24 cellular contexts compared by ENCODE assay signal in the genomic region with DNA sequence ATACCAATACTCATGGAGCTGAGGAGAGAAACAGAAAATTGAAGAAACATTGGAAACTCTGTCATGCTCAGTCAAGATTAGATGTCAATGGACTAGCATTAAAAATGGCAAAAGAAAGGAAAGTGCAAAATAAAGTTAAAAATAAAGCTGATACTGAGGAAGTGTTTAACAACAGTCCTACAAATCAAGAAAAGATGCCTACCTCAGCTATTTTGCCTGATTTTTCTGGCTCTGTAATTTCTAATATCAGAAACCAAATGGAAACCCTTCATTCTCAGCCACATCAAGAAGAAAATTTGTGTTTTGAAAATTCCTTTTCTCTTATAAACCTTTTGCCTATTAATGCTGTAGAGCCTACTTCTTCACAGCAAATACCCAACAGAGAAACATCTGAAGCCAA. TPM values are rescaled to one million over a fixed set of nuclear protein-coding genes. Genes with fewer than 3 reads are reported as not detected.
DNase-seq lines count a peak whose midpoint lies in the region; ATAC-seq, FAIRE-seq and TF ChIP-seq lines count a peak whose summit lies in the region.
"Had no signal": no experiment of that assay in that cellular context is flagged by ENCODE, and none has a peak within 500 bp of the region (broad histone marks: within the 10 kb centered on the region; RNA-seq: fewer than 3 reads in every experiment).

No MANE protein-coding gene starts in this region.

- H3K4me1 ChIP-seq in HepG2 (ENCODE audit: insufficient read depth, low read length), result no peaks in the 10 kb centered on the region
- no peaks in the 10 kb centered on the region for H3K4me1 ChIP-seq in right lobe of liver
- no peaks in the 10 kb centered on the region for H3K4me1 ChIP-seq in IMR-90 (ENCODE audit: control insufficient read depth, insufficient read depth, low read length)
- H3K4me1 ChIP-seq in PC-9 (replicated peaks; ENCODE audit: insufficient read depth), result no peaks in the 10 kb centered on the region
- H3K4me1 ChIP-seq: BE2C, BLaER1 had no signal

- no peak for FAIRE-seq in HepG2 (lab: Jason Lieb, UNC)
- FAIRE-seq: GM12878, GM12892, GM19239 had no signal

- H3K4me2 ChIP-seq in HepG2 (ENCODE audit: low read depth, low read length) (no peak overlapping the region), IMR-90 (ENCODE audit: low read depth, low read length) (no peak overlapping the region), PC-9 (no peak overlapping the region)
- H3K4me2 ChIP-seq: BLaER1 had no signal

- no peaks in the 10 kb centered on the region for H3K9me1 ChIP-seq in IMR-90 (ENCODE audit: insufficient read depth, low read length)

- CTCF ChIA-PET in HepG2 (lab: Yijun Ruan, JAX; ENCODE audit: low intra/inter-chr PET ratio, low total read pairs) (no interaction called here), IMR-90 (lab: Yijun Ruan, JAX) (no interaction called here), PC-9 (lab: Charles Lee) (no interaction called here)

- no peak overlapping the region for H2BK120ac ChIP-seq in IMR-90 (ENCODE audit: low read depth, low read length)

- in situ Hi-C loops in HepG2 (cut with HindIII; ENCODE audit: extremely low pct_ligation_motif_present, low pct_unique_long_range_greater_than_20kb), result no loop called here
- in situ Hi-C loops in IMR-90 (cut with MboI; ENCODE audit: low sequenced_read_pairs), result no loop called here

- dilution Hi-C loops in IMR-90 (cut with HindIII; ENCODE audit: low sequenced_read_pairs, unreplicated experiment), result no loop called here

- H4K20me1 ChIP-seq in HepG2 (ENCODE audit: insufficient read depth, low read length), result no peaks in the 10 kb centered on the region
- H4K20me1 ChIP-seq in IMR-90 (ENCODE audit: insufficient read depth, low read length), result no peaks in the 10 kb centered on the region
- H4K20me1 ChIP-seq in PC-9 (ENCODE audit: insufficient read depth), result no peaks in the 10 kb centered on the region
- H4K20me1 ChIP-seq: BLaER1 had no signal

- no peaks in the 10 kb centered on the region for H3K79me1 ChIP-seq in IMR-90 (ENCODE audit: low read depth in 1 of 2, low read length in 2 of 2)

- TF ChIP-seq POLR2A in HepG2 (IDR thresholded peaks at IDR 0.05; ENCODE audit: insufficient read depth in 1 of 2, low read depth in 2 of 2, low read length in 2 of 2) (no peak), right lobe of liver (IDR thresholded peaks at IDR 0.05) (no peak), IMR-90 (IDR thresholded peaks at IDR 0.05; ENCODE audit: low read depth, low read length) (no peak)

- no peak overlapping the region for H2AK5ac ChIP-seq in IMR-90 (ENCODE audit: low read depth, low read length)

- H3K79me2 ChIP-seq in HepG2 (ENCODE audit: insufficient read depth, low read length), result no peaks in the 10 kb centered on the region
- no peaks in the 10 kb centered on the region for H3K79me2 ChIP-seq in PC-9 (ENCODE audit: low read depth)

- H3K9me2 ChIP-seq in PC-9 (ENCODE audit: insufficient read depth), result no peaks in the 10 kb centered on the region

- no peak overlapping the region for H3K23ac ChIP-seq in IMR-90 (ENCODE audit: low read depth, low read length)

- H2AFZ ChIP-seq in HepG2 (ENCODE audit: low read length) (no peak overlapping the region), IMR-90 (replicated peaks; ENCODE audit: low read length, poor library complexity) (no peak overlapping the region), PC-9 (no peak overlapping the region)

- ATAC-seq in HepG2, result no peak
- ATAC-seq in right lobe of liver, result no peak
- ATAC-seq in IMR-90 (ENCODE audit: low read depth), result no peak
- no peak for ATAC-seq in HG03457 (IDR thresholded peaks at IDR 0.05; ENCODE audit: unreplicated experiment)
- ATAC-seq: GM12878 had no signal

- intact Hi-C loops in HepG2 (cut with micrococcal nuclease; ENCODE audit: unreplicated experiment), result no loop called here
- intact Hi-C loops in right lobe of liver (cut with DNase I), result no loop called here
- intact Hi-C loops in IMR-90 (cut with micrococcal nuclease), result no loop called here
- intact Hi-C loops in PC-9 (cut with micrococcal nuclease; ENCODE audit: unreplicated experiment), result no loop called here

- H3K9ac ChIP-seq in HepG2 (ENCODE audit: insufficient read depth, low read depth, low read length) (no peak overlapping the region), IMR-90 (ENCODE audit: low read depth, low read length) (no peak overlapping the region)
- H3K9ac ChIP-seq: BLaER1 had no signal

- no peak overlapping the region for H3K56ac ChIP-seq in IMR-90 (ENCODE audit: extremely low read depth, insufficient read depth, low read length)

- no peak for TF ChIP-seq CTCF in HepG2 (CRISPR knock-in tag; IDR thresholded peaks at IDR 0.05)
- no peak for TF ChIP-seq CTCF in right lobe of liver (IDR thresholded peaks at IDR 0.05)
- TF ChIP-seq CTCF in IMR-90 (conservative IDR thresholded peaks at IDR 0.05; ENCODE audit: low read depth, low read length), result no peak
- no peak for TF ChIP-seq CTCF in PC-9 (conservative IDR thresholded peaks at IDR 0.05)

- no peak overlapping the region for H2BK5ac ChIP-seq in IMR-90 (ENCODE audit: low read depth, low read length, poor library complexity, severe bottlenecking)

- H3K36me3 ChIP-seq in HepG2 (replicated peaks in 1 of 2; ENCODE audit: control insufficient read depth in 1 of 2, insufficient read depth in 2 of 2, low read length in 2 of 2), result no peaks in the 10 kb centered on the region; a peak in 1 of 5 replicates
- H3K36me3 ChIP-seq in right lobe of liver, result peaks cover 0 to 3% (median 0%) of the 10 kb centered on the region in 4 donors
- H3K36me3 ChIP-seq in IMR-90 (ENCODE audit: control insufficient read depth, insufficient read depth, low read length), result no peaks in the 10 kb centered on the region
- no peaks in the 10 kb centered on the region for H3K36me3 ChIP-seq in PC-9 (ENCODE audit: low read depth)
- H3K36me3 ChIP-seq: BE2C, BLaER1 had no signal

- BruUV-seq in HepG2 (replicated peaks; lab: Mats Ljungman, UMichigan) (no TSS peak), IMR-90 (replicated peaks; lab: Mats Ljungman, UMichigan) (no TSS peak), PC-9 (replicated peaks; lab: Mats Ljungman, UMichigan) (no TSS peak)

- no peak overlapping the region for H2AK9ac ChIP-seq in IMR-90 (replicated peaks; ENCODE audit: low read depth, low read length, poor library complexity)

- DNase-seq in HepG2 (ENCODE audit: low spot score), result no peak
- DNase-seq in right lobe of liver, result no peak
- DNase-seq in IMR-90, result no peak
- no peak for DNase-seq in PC-9
- DNase-seq: ACHN; BE2C; C1 segment of cervical spinal cord; CD4-positive, alpha-beta memory T cell; CD4-positive, CD25-positive, alpha-beta regulatory T cell; CD8-positive, alpha-beta memory T cell; COR-L47; DMS 273 treated with DMSO at 0.1 percent for 48 hours; DMS153; DMS53; DMS79; DND-41; EL; GDM1 had no signal

- no peaks in the 10 kb centered on the region; a peak in 1 of 5 replicates for H3K27me3 ChIP-seq in HepG2 (ENCODE audit: control insufficient read depth in 1 of 2, insufficient read depth in 2 of 2, low read length in 2 of 2)
- H3K27me3 ChIP-seq in right lobe of liver, result no peaks in the 10 kb centered on the region
- no peaks in the 10 kb centered on the region for H3K27me3 ChIP-seq in IMR-90 (ENCODE audit: control insufficient read depth, insufficient read depth, low read length)
- no peaks in the 10 kb centered on the region for H3K27me3 ChIP-seq in PC-9 (ENCODE audit: insufficient read depth, low read depth)
- H3K27me3 ChIP-seq: BE2C, BLaER1 had no signal

- H4K91ac ChIP-seq in IMR-90 (ENCODE audit: insufficient read depth, low read depth, low read length), result no peak overlapping the region

- H3K27ac ChIP-seq in HepG2 (ENCODE audit: extremely low read length, insufficient read depth, low read length) (no peak overlapping the region), right lobe of liver (no peak overlapping the region), IMR-90 (ENCODE audit: insufficient read depth, low read length) (no peak overlapping the region), PC-9 (no peak overlapping the region)
- H3K27ac ChIP-seq: 22Rv1, BLaER1 had no signal

- TF ChIP-seq RAD21 in HepG2 (CRISPR knock-in tag; IDR thresholded peaks at IDR 0.05), result no peak
- TF ChIP-seq RAD21 in IMR-90 (IDR thresholded peaks at IDR 0.05; ENCODE audit: low read length), result no peak

- H3K4me3 ChIP-seq in HepG2 (replicated peaks in 1 of 3; ENCODE audit: insufficient read depth in 1 of 3, low read depth in 2 of 3, low read length in 3 of 3) (no peak overlapping the region), right lobe of liver (no peak overlapping the region), IMR-90 (ENCODE audit: insufficient read depth, low read depth, low read length) (no peak overlapping the region), PC-9 (no peak overlapping the region)
- H3K4me3 ChIP-seq: BLaER1, GM12878 had no signal

- TF ChIP-seq EP300 in HepG2 (IDR thresholded peaks at IDR 0.05; ENCODE audit: low read depth in 2 of 2, low read length in 2 of 2) (no peak), HepG2 (CRISPR knock-in tag; IDR thresholded peaks at IDR 0.05; ENCODE audit: borderline replicate concordance) (no peak)

- H3F3A ChIP-seq in PC-9 (ENCODE audit: insufficient read depth, low read depth), result no peaks in the 10 kb centered on the region

- no peak overlapping the region for H4K8ac ChIP-seq in IMR-90 (ENCODE audit: low read depth in 2 of 2, low read length in 2 of 2)

- no peak overlapping the region for H3K4ac ChIP-seq in IMR-90 (ENCODE audit: low read depth, low read length)

- H3K9me3 ChIP-seq in HepG2 (ENCODE audit: low read length), result no peaks in the 10 kb centered on the region
- no peaks in the 10 kb centered on the region for H3K9me3 ChIP-seq in right lobe of liver
- no peaks in the 10 kb centered on the region for H3K9me3 ChIP-seq in IMR-90 (ENCODE audit: control insufficient read depth, insufficient read depth, low read length)
- no peaks in the 10 kb centered on the region for H3K9me3 ChIP-seq in PC-9 (ENCODE audit: insufficient read depth, low read depth)
- H3K9me3 ChIP-seq: BE2C, BLaER1 had no signal

- POLR2A ChIA-PET in HepG2 (lab: Yijun Ruan, JAX), result no interaction called here
- POLR2A ChIA-PET in IMR-90 (lab: Charles Lee; ENCODE audit: unreplicated experiment), result no interaction called here
- POLR2A ChIA-PET in PC-9 (lab: Charles Lee; ENCODE audit: unreplicated experiment), result interaction anchor here (0.7 kb wide), 1 partner anchor 18 kb away, joined by 4 read pairs; no protein-coding TSS in a partner anchor

- no peak overlapping the region for H2BK20ac ChIP-seq in IMR-90 (ENCODE audit: low read depth, low read length)

- H4K5ac ChIP-seq in IMR-90 (ENCODE audit: low read depth, low read length), result no peak overlapping the region

- H3K18ac ChIP-seq in IMR-90 (ENCODE audit: low read depth, low read length), result no peak overlapping the region

- no peak overlapping the region for H2BK15ac ChIP-seq in IMR-90 (ENCODE audit: low read depth, low read length)

- no peak overlapping the region for H3K14ac ChIP-seq in IMR-90 (replicated peaks; ENCODE audit: low read depth, low read length)

RNA-seq across cellular contexts. Expression of a gene that starts 40.6 kb away (rescaled TPM):
- total RNA-seq in HepG2 (2016; rRNA removed; fragmentation: Illumina TruSeq; extraction: Trizol) (7.8 and 8.6 TPM in 2 replicates), right lobe of liver (1 to 10 TPM; 3.1 to 9.8 (median 5.4) TPM), IMR-90 (2012; rRNA removed) (3.0 and 5.8 TPM in 2 replicates), PC-9 (2021) (2.2 and 2.8 TPM in 2 replicates)
- 38.3 and 44.9 TPM in 2 replicates for total RNA-seq in HepG2 (2016; cell fraction: cytosol; rRNA removed; fragmentation: Illumina TruSeq; extraction: Trizol; ENCODE audit: low read depth)
- 8.1 and 11.0 TPM in 2 replicates for total RNA-seq in HepG2 (2016; cell fraction: insoluble cytoplasmic fraction; rRNA removed; fragmentation: Illumina TruSeq; extraction: Trizol)
- total RNA-seq in HepG2 (2016; cell fraction: membrane; rRNA removed; fragmentation: Illumina TruSeq; extraction: Trizol), result 23.1 and 30.9 TPM in 2 replicates
- total RNA-seq in HepG2 (2016; cell fraction: nucleus; rRNA removed; fragmentation: Illumina TruSeq; extraction: Trizol), result 13.3 and 13.7 TPM in 2 replicates
- polyA plus RNA-seq in HepG2 (2011; rRNA removed) (2.2 and 2.9 TPM in 2 replicates), IMR-90 (2012; rRNA removed) (2.6 TPM in 2 replicates)
- polyA plus RNA-seq in HepG2 (2011; cell fraction: cytosol; rRNA removed), result 0.96 and 1.5 TPM in 2 replicates
- polyA plus RNA-seq in HepG2 (2011; cell fraction: nucleus; rRNA removed), result 4.8 and 6.7 TPM in 2 replicates
- 2.5 and 3.1 TPM in 2 replicates for polyA plus RNA-seq in HepG2 (2012)
- polyA plus RNA-seq in HepG2 (2016; cell fraction: cytosol; fragmentation: Illumina TruSeq; extraction: Trizol; ENCODE audit: low read depth), result 0.50 and 0.63 TPM in 2 replicates
- 5.7 and 5.8 TPM in 2 replicates for polyA plus RNA-seq in HepG2 (2016; cell fraction: insoluble cytoplasmic fraction; fragmentation: Illumina TruSeq; extraction: Trizol; ENCODE audit: low read depth)
- 1.9 TPM in 2 replicates for polyA plus RNA-seq in HepG2 (2016; cell fraction: membrane; fragmentation: Illumina TruSeq; extraction: Trizol; ENCODE audit: low read depth)
- 6.4 and 6.9 TPM in 2 replicates for polyA plus RNA-seq in HepG2 (2016; cell fraction: nucleus; fragmentation: Illumina TruSeq; extraction: Trizol; ENCODE audit: insufficient read depth, low read depth)
- polyA minus RNA-seq in HepG2 (2011; rRNA and poly(A)+ RNA removed; ENCODE audit: low replicate concordance), result 5.5 and 9.2 TPM in 2 replicates
- polyA minus RNA-seq in HepG2 (2011; cell fraction: cytosol; rRNA and poly(A)+ RNA removed), result 3.9 and 8.4 TPM in 2 replicates
- polyA minus RNA-seq in HepG2 (2011; cell fraction: nucleus; rRNA and poly(A)+ RNA removed), result 23.4 and 26.4 TPM in 2 replicates
- 1.5 and 2.7 TPM in 2 replicates for polyA plus RNA-seq in IMR-90 (2012; cell fraction: cytosol; rRNA removed)
- 1.9 and 2.9 TPM in 2 replicates for polyA plus RNA-seq in IMR-90 (2012; cell fraction: nucleus; rRNA removed; ENCODE audit: low replicate concordance)

RNA-seq across cellular contexts. Expression of a gene that starts 40.7 kb away (rescaled TPM):
- total RNA-seq in HepG2 (2016; rRNA removed; fragmentation: Illumina TruSeq; extraction: Trizol) (81.3 and 93.4 TPM in 2 replicates), right lobe of liver (10 to 100 TPM in 5 of 6 experiments, 1 to 10 TPM in 1; 9.1 to 22.9 (median 12.1) TPM), IMR-90 (2012; rRNA removed) (8.4 and 27.2 TPM in 2 replicates), PC-9 (2021) (28.9 and 49.9 TPM in 2 replicates)
- total RNA-seq in HepG2 (2016; cell fraction: cytosol; rRNA removed; fragmentation: Illumina TruSeq; extraction: Trizol; ENCODE audit: low read depth), result 37.4 and 37.5 TPM in 2 replicates
- total RNA-seq in HepG2 (2016; cell fraction: insoluble cytoplasmic fraction; rRNA removed; fragmentation: Illumina TruSeq; extraction: Trizol), result 78.2 and 98.1 TPM in 2 replicates
- 39.8 and 46.7 TPM in 2 replicates for total RNA-seq in HepG2 (2016; cell fraction: membrane; rRNA removed; fragmentation: Illumina TruSeq; extraction: Trizol)
- total RNA-seq in HepG2 (2016; cell fraction: nucleus; rRNA removed; fragmentation: Illumina TruSeq; extraction: Trizol), result 70.4 and 76.6 TPM in 2 replicates
- polyA plus RNA-seq in HepG2 (2011; rRNA removed) (10.8 and 16.1 TPM in 2 replicates), IMR-90 (2012; rRNA removed) (14.8 and 17.4 TPM in 2 replicates)
- 11.2 and 13.4 TPM in 2 replicates for polyA plus RNA-seq in HepG2 (2011; cell fraction: cytosol; rRNA removed)
- polyA plus RNA-seq in HepG2 (2011; cell fraction: nucleus; rRNA removed), result 6.8 and 11.4 TPM in 2 replicates
- polyA plus RNA-seq in HepG2 (2012), result 32.1 and 40.0 TPM in 2 replicates
- 26.7 and 26.9 TPM in 2 replicates for polyA plus RNA-seq in HepG2 (2016; cell fraction: cytosol; fragmentation: Illumina TruSeq; extraction: Trizol; ENCODE audit: low read depth)
- 96.1 and 98.2 TPM in 2 replicates for polyA plus RNA-seq in HepG2 (2016; cell fraction: insoluble cytoplasmic fraction; fragmentation: Illumina TruSeq; extraction: Trizol; ENCODE audit: low read depth)
- polyA plus RNA-seq in HepG2 (2016; cell fraction: membrane; fragmentation: Illumina TruSeq; extraction: Trizol; ENCODE audit: low read depth), result 26.7 and 28.3 TPM in 2 replicates
- polyA plus RNA-seq in HepG2 (2016; cell fraction: nucleus; fragmentation: Illumina TruSeq; extraction: Trizol; ENCODE audit: insufficient read depth, low read depth), result 63.8 and 68.1 TPM in 2 replicates
- polyA minus RNA-seq in HepG2 (2011; rRNA and poly(A)+ RNA removed; ENCODE audit: low replicate concordance), result 2.4 and 2.5 TPM in 2 replicates
- 12.2 and 16.4 TPM in 2 replicates for polyA minus RNA-seq in HepG2 (2011; cell fraction: cytosol; rRNA and poly(A)+ RNA removed)
- 61.3 and 75.0 TPM in 2 replicates for polyA minus RNA-seq in HepG2 (2011; cell fraction: nucleus; rRNA and poly(A)+ RNA removed)
- 3.9 and 4.0 TPM in 2 replicates for polyA plus RNA-seq in IMR-90 (2012; cell fraction: cytosol; rRNA removed)
- polyA plus RNA-seq in IMR-90 (2012; cell fraction: nucleus; rRNA removed; ENCODE audit: low replicate concordance), result 1.6 and 13.0 TPM in 2 replicates
